Comparison of ENCODE assay signal across 1 cellular context in the genomic region with DNA sequence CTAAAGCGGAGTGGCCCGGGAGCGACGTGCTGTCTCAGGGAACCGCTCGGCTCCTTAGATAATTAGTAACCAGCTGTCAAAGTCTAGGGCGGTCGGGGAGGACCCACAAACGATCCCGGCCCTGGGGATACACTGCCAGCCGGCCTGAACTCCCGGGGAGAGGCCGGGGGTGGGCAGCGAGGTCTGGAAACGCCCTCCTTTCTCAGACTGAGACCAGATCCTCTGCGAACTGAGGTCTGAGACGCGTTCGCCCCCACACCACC.
A peak's percentile ranks its signal among the peaks of the same experiment; 100 is the strongest.
TF ChIP-seq lines count a peak whose summit lies in the region.

No MANE protein-coding gene starts in this region.

TF ChIP-seq in HepG2, 621 proteins besides CTCF, POLR2A, EP300 and RAD21 (continued from another document and continues in another):
- TF ChIP-seq, protein P1, sequence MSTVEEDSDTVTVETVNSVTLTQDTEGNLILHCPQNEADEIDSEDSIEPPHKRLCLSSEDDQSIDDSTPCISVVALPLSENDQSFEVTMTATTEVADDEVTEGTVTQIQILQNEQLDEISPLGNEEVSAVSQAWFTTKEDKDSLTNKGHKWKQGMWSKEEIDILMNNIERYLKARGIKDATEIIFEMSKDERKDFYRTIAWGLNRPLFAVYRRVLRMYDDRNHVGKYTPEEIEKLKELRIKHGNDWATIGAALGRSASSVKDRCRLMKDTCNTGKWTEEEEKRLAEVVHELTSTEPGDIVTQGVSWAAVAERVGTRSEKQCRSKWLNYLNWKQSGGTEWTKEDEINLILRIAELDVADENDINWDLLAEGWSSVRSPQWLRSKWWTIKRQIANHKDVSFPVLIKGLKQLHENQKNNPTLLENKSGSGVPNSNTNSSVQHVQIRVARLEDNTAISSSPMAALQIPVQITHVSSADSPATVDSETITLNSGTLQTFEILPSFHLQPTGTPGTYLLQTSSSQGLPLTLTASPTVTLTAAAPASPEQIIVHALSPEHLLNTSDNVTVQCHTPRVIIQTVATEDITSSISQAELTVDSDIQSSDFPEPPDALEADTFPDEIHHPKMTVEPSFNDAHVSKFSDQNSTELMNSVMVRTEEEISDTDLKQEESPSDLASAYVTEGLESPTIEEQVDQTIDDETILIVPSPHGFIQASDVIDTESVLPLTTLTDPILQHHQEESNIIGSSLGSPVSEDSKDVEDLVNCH (CRISPR knock-in tag; IDR thresholded peaks at IDR 0.05) = no peak
- TF ChIP-seq, protein P2, sequence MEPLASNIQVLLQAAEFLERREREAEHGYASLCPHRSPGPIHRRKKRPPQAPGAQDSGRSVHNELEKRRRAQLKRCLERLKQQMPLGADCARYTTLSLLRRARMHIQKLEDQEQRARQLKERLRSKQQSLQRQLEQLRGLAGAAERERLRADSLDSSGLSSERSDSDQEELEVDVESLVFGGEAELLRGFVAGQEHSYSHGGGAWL (CRISPR knock-in tag; IDR thresholded peaks at IDR 0.05) = no peak
- TF ChIP-seq IKZF4 (CRISPR knock-in tag; IDR thresholded peaks at IDR 0.05; ENCODE audit: borderline replicate concordance, low read depth, not compliant biosample characterization) = no peak
- TF ChIP-seq ARNT2 (CRISPR knock-in tag; IDR thresholded peaks at IDR 0.05; ENCODE audit: low read depth) = peak; percentile 54; the same call in 1 of the 2 replicates
- TF ChIP-seq, protein P3, sequence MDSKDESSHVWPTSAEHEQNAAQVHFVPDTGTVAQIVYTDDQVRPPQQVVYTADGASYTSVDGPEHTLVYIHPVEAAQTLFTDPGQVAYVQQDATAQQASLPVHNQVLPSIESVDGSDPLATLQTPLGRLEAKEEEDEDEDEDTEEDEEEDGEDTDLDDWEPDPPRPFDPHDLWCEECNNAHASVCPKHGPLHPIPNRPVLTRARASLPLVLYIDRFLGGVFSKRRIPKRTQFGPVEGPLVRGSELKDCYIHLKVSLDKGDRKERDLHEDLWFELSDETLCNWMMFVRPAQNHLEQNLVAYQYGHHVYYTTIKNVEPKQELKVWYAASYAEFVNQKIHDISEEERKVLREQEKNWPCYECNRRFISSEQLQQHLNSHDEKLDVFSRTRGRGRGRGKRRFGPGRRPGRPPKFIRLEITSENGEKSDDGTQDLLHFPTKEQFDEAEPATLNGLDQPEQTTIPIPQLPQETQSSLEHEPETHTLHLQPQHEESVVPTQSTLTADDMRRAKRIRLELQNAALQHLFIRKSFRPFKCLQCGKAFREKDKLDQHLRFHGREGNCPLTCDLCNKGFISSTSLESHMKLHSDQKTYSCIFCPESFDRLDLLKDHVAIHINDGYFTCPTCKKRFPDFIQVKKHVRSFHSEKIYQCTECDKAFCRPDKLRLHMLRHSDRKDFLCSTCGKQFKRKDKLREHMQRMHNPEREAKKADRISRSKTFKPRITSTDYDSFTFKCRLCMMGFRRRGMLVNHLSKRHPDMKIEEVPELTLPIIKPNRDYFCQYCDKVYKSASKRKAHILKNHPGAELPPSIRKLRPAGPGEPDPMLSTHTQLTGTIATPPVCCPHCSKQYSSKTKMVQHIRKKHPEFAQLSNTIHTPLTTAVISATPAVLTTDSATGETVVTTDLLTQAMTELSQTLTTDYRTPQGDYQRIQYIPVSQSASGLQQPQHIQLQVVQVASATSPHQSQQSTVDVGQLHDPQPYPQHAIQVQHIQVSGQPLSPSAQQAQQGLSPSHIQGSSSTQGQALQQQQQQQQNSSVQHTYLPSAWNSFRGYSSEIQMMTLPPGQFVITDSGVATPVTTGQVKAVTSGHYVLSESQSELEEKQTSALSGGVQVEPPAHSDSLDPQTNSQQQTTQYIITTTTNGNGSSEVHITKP (CRISPR knock-in tag; IDR thresholded peaks at IDR 0.05; ENCODE audit: low read depth) = 0 out of 2 replicates have a peak, but pooled peaks have one; percentile 73
- TF ChIP-seq MBD4 (IDR thresholded peaks at IDR 0.05; ENCODE audit: borderline replicate concordance, low read length) = no peak
- TF ChIP-seq JUNB (CRISPR knock-in tag; IDR thresholded peaks at IDR 0.05; ENCODE audit: borderline replicate concordance) = no peak
- no peak for TF ChIP-seq U2AF1 (optimal IDR thresholded peaks at IDR 0.05; ENCODE audit: low read depth, low read length)
- TF ChIP-seq NBN (conservative IDR thresholded peaks at IDR 0.05) = no peak
- TF ChIP-seq SUZ12 (IDR thresholded peaks at IDR 0.05; ENCODE audit: low read depth, low read length) = no peak
- TF ChIP-seq, protein P4, sequence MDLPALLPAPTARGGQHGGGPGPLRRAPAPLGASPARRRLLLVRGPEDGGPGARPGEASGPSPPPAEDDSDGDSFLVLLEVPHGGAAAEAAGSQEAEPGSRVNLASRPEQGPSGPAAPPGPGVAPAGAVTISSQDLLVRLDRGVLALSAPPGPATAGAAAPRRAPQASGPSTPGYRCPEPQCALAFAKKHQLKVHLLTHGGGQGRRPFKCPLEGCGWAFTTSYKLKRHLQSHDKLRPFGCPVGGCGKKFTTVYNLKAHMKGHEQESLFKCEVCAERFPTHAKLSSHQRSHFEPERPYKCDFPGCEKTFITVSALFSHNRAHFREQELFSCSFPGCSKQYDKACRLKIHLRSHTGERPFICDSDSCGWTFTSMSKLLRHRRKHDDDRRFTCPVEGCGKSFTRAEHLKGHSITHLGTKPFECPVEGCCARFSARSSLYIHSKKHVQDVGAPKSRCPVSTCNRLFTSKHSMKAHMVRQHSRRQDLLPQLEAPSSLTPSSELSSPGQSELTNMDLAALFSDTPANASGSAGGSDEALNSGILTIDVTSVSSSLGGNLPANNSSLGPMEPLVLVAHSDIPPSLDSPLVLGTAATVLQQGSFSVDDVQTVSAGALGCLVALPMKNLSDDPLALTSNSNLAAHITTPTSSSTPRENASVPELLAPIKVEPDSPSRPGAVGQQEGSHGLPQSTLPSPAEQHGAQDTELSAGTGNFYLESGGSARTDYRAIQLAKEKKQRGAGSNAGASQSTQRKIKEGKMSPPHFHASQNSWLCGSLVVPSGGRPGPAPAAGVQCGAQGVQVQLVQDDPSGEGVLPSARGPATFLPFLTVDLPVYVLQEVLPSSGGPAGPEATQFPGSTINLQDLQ (CRISPR knock-in tag; IDR thresholded peaks at IDR 0.05) = no peak
- 0 out of 2 replicates have a peak, but pooled peaks have one; percentile 30 for TF ChIP-seq HNF4G (IDR thresholded peaks at IDR 0.05; ENCODE audit: borderline replicate concordance, low read depth, low read length)
- TF ChIP-seq HNF4G (CRISPR knock-in tag; IDR thresholded peaks at IDR 0.05; ENCODE audit: borderline replicate concordance, low read depth) = no peak
- TF ChIP-seq ZNF556 (CRISPR knock-in tag; IDR thresholded peaks at IDR 0.05; ENCODE audit: borderline replicate concordance) = no peak
- TF ChIP-seq SMAD1 (CRISPR knock-in tag; IDR thresholded peaks at IDR 0.05; ENCODE audit: borderline replicate concordance, low read depth) = no peak
- no peak for TF ChIP-seq RBFOX2 (IDR thresholded peaks at IDR 0.05; ENCODE audit: low read depth, low read length)
- TF ChIP-seq ZEB1 (IDR thresholded peaks at IDR 0.05; ENCODE audit: insufficient replicate concordance, low read depth) = peak; percentile 23
- TF ChIP-seq STAG1 (CRISPR knock-in tag; IDR thresholded peaks at IDR 0.05) = no peak
- TF ChIP-seq GATAD1 (CRISPR knock-in tag; IDR thresholded peaks at IDR 0.05) = no peak
- TF ChIP-seq MXI1 (IDR thresholded peaks at IDR 0.05; ENCODE audit: borderline replicate concordance, low read depth, low read length) = peak; percentile 46; the same call in 1 of the 3 replicates
- no peak for TF ChIP-seq FOXK2 (IDR thresholded peaks at IDR 0.05)
- no peak for TF ChIP-seq ZNF256 (CRISPR knock-in tag; conservative IDR thresholded peaks at IDR 0.05)
- no peak for TF ChIP-seq SETDB1 (CRISPR knock-in tag; IDR thresholded peaks at IDR 0.05; ENCODE audit: borderline replicate concordance)
- no peak for TF ChIP-seq ZNF431 (CRISPR knock-in tag; IDR thresholded peaks at IDR 0.05; ENCODE audit: borderline replicate concordance, low read depth)
- TF ChIP-seq, protein P5, sequence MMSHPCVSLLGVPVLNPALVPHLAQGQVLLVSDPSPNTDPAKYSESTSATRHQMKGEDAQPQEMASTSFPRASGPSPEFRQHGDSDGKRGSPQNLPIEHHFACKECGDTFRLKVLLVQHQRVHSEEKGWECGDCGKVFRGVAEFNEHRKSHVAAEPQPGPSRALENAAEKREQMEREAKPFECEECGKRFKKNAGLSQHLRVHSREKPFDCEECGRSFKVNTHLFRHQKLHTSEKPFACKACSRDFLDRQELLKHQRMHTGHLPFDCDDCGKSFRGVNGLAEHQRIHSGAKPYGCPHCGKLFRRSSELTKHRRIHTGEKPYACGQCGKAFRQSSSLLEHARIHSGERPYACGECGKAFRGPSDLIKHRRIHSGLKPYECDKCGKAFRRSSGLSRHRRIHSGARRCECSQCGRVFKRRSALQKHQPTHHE (CRISPR knock-in tag; IDR thresholded peaks at IDR 0.05; ENCODE audit: borderline replicate concordance) = no peak
- TF ChIP-seq CC2D1A (CRISPR knock-in tag; IDR thresholded peaks at IDR 0.05) = no peak
- no peak for TF ChIP-seq CBFB (CRISPR knock-in tag; IDR thresholded peaks at IDR 0.05)
- TF ChIP-seq, protein P6, sequence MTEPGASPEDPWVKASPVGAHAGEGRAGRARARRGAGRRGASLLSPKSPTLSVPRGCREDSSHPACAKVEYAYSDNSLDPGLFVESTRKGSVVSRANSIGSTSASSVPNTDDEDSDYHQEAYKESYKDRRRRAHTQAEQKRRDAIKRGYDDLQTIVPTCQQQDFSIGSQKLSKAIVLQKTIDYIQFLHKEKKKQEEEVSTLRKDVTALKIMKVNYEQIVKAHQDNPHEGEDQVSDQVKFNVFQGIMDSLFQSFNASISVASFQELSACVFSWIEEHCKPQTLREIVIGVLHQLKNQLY (CRISPR knock-in tag; IDR thresholded peaks at IDR 0.05) = no peak
- no peak for TF ChIP-seq ZSCAN25 (CRISPR knock-in tag; IDR thresholded peaks at IDR 0.05)
- TF ChIP-seq ZNF292 (CRISPR knock-in tag; IDR thresholded peaks at IDR 0.05; ENCODE audit: borderline replicate concordance, low read depth) = no peak
- no peak for TF ChIP-seq MIER2 (CRISPR knock-in tag; IDR thresholded peaks at IDR 0.05)
- TF ChIP-seq, protein P7, sequence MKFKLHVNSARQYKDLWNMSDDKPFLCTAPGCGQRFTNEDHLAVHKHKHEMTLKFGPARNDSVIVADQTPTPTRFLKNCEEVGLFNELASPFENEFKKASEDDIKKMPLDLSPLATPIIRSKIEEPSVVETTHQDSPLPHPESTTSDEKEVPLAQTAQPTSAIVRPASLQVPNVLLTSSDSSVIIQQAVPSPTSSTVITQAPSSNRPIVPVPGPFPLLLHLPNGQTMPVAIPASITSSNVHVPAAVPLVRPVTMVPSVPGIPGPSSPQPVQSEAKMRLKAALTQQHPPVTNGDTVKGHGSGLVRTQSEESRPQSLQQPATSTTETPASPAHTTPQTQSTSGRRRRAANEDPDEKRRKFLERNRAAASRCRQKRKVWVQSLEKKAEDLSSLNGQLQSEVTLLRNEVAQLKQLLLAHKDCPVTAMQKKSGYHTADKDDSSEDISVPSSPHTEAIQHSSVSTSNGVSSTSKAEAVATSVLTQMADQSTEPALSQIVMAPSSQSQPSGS (CRISPR knock-in tag; IDR thresholded peaks at IDR 0.05) = no peak
- no peak for TF ChIP-seq KDM6A (CRISPR knock-in tag; IDR thresholded peaks at IDR 0.05; ENCODE audit: low read depth)
- no peak for TF ChIP-seq ZNF775 (CRISPR knock-in tag; IDR thresholded peaks at IDR 0.05; ENCODE audit: borderline replicate concordance)
- TF ChIP-seq HHEX (CRISPR knock-in tag; IDR thresholded peaks at IDR 0.05) = no peak
- TF ChIP-seq RFXANK (CRISPR knock-in tag; IDR thresholded peaks at IDR 0.05) = no peak
- TF ChIP-seq ZMYM2 (CRISPR knock-in tag; IDR thresholded peaks at IDR 0.05) = no peak
- TF ChIP-seq NFYC (CRISPR knock-in tag; IDR thresholded peaks at IDR 0.05) = no peak
- no peak for TF ChIP-seq ZNF644 (CRISPR knock-in tag; IDR thresholded peaks at IDR 0.05; ENCODE audit: low read depth)
- TF ChIP-seq, protein P8, sequence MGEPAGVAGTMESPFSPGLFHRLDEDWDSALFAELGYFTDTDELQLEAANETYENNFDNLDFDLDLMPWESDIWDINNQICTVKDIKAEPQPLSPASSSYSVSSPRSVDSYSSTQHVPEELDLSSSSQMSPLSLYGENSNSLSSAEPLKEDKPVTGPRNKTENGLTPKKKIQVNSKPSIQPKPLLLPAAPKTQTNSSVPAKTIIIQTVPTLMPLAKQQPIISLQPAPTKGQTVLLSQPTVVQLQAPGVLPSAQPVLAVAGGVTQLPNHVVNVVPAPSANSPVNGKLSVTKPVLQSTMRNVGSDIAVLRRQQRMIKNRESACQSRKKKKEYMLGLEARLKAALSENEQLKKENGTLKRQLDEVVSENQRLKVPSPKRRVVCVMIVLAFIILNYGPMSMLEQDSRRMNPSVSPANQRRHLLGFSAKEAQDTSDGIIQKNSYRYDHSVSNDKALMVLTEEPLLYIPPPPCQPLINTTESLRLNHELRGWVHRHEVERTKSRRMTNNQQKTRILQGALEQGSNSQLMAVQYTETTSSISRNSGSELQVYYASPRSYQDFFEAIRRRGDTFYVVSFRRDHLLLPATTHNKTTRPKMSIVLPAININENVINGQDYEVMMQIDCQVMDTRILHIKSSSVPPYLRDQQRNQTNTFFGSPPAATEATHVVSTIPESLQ (CRISPR knock-in tag; conservative IDR thresholded peaks at IDR 0.05) = no peak
- TF ChIP-seq ZNF101 (CRISPR knock-in tag; IDR thresholded peaks at IDR 0.05; ENCODE audit: borderline replicate concordance, low read depth) = no peak
- no peak for TF ChIP-seq MZF1 (CRISPR knock-in tag; IDR thresholded peaks at IDR 0.05; ENCODE audit: borderline replicate concordance)
- TF ChIP-seq ZNF558 (CRISPR knock-in tag; IDR thresholded peaks at IDR 0.05; ENCODE audit: borderline replicate concordance) = no peak
- TF ChIP-seq, protein P9, sequence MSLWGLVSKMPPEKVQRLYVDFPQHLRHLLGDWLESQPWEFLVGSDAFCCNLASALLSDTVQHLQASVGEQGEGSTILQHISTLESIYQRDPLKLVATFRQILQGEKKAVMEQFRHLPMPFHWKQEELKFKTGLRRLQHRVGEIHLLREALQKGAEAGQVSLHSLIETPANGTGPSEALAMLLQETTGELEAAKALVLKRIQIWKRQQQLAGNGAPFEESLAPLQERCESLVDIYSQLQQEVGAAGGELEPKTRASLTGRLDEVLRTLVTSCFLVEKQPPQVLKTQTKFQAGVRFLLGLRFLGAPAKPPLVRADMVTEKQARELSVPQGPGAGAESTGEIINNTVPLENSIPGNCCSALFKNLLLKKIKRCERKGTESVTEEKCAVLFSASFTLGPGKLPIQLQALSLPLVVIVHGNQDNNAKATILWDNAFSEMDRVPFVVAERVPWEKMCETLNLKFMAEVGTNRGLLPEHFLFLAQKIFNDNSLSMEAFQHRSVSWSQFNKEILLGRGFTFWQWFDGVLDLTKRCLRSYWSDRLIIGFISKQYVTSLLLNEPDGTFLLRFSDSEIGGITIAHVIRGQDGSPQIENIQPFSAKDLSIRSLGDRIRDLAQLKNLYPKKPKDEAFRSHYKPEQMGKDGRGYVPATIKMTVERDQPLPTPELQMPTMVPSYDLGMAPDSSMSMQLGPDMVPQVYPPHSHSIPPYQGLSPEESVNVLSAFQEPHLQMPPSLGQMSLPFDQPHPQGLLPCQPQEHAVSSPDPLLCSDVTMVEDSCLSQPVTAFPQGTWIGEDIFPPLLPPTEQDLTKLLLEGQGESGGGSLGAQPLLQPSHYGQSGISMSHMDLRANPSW (CRISPR knock-in tag; IDR thresholded peaks at IDR 0.05; ENCODE audit: borderline replicate concordance) = no peak
- no peak for TF ChIP-seq SNAI1 (CRISPR knock-in tag; IDR thresholded peaks at IDR 0.05; ENCODE audit: borderline replicate concordance)
- TF ChIP-seq TGIF2 (CRISPR knock-in tag; IDR thresholded peaks at IDR 0.05) = peak; percentile 80
- TF ChIP-seq MTF1 (CRISPR knock-in tag; IDR thresholded peaks at IDR 0.05) = no peak
- TF ChIP-seq RARA (CRISPR knock-in tag; IDR thresholded peaks at IDR 0.05) = no peak; the same call in none of the 2 replicates
- TF ChIP-seq XRCC5 (optimal IDR thresholded peaks at IDR 0.05; ENCODE audit: low read length) = no peak
- TF ChIP-seq SOX13 (IDR thresholded peaks at IDR 0.05) = no peak
- no peak for TF ChIP-seq SOX13 (CRISPR knock-in tag; conservative IDR thresholded peaks at IDR 0.05 in 1 of 2, IDR thresholded peaks at IDR 0.05 in 1 of 2)
- no peak for TF ChIP-seq DPF2 (CRISPR knock-in tag; IDR thresholded peaks at IDR 0.05; ENCODE audit: borderline replicate concordance, low read depth)
